ENCODE assay signal across 1 cellular context in the genomic region with DNA sequence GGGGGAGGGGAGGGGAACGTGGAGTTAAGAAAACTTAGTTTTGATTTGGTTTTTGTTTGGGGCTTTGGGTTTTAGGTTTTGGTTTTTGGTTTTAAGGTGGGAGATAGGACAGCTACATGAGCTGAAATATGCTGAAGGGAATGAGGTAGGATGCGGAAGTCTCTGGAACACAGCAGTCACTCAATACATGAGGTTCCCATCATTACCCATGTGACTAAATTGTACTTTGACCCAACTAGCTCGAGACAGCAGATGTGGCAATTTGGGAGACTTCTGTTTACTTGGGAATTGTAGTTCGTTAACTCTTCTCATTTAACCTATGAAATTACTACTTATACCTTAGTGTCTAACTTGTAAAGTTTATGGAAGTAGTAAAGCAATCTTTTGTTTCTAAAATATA.
TF ChIP-seq lines count a peak whose summit lies in the region.

No MANE protein-coding gene starts in this region.

TF ChIP-seq in liver, 16 proteins besides CTCF, POLR2A, EP300 and RAD21 (continued from another document):
- TF ChIP-seq, protein P1, sequence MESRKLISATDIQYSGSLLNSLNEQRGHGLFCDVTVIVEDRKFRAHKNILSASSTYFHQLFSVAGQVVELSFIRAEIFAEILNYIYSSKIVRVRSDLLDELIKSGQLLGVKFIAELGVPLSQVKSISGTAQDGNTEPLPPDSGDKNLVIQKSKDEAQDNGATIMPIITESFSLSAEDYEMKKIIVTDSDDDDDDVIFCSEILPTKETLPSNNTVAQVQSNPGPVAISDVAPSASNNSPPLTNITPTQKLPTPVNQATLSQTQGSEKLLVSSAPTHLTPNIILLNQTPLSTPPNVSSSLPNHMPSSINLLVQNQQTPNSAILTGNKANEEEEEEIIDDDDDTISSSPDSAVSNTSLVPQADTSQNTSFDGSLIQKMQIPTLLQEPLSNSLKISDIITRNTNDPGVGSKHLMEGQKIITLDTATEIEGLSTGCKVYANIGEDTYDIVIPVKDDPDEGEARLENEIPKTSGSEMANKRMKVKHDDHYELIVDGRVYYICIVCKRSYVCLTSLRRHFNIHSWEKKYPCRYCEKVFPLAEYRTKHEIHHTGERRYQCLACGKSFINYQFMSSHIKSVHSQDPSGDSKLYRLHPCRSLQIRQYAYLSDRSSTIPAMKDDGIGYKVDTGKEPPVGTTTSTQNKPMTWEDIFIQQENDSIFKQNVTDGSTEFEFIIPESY (IDR thresholded peaks at IDR 0.05): peak; percentile 92
- TF ChIP-seq YY1 (IDR thresholded peaks at IDR 0.05) (peak; percentile 56), NR2F2 (IDR thresholded peaks at IDR 0.05) (no peak), TAF1 (conservative IDR thresholded peaks at IDR 0.05) (peak; percentile 72), FOXA2 (IDR thresholded peaks at IDR 0.05) (peak; percentile 87), EGR1 (IDR thresholded peaks at IDR 0.05; ENCODE audit: low read depth in 2 of 2) (peak in 1 of 2 donors; percentile 54)
- TF ChIP-seq, protein P2, sequence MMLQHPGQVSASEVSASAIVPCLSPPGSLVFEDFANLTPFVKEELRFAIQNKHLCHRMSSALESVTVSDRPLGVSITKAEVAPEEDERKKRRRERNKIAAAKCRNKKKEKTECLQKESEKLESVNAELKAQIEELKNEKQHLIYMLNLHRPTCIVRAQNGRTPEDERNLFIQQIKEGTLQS (IDR thresholded peaks at IDR 0.05): no peak
